ENCODE assay signal across 17 cellular contexts in the genomic region with DNA sequence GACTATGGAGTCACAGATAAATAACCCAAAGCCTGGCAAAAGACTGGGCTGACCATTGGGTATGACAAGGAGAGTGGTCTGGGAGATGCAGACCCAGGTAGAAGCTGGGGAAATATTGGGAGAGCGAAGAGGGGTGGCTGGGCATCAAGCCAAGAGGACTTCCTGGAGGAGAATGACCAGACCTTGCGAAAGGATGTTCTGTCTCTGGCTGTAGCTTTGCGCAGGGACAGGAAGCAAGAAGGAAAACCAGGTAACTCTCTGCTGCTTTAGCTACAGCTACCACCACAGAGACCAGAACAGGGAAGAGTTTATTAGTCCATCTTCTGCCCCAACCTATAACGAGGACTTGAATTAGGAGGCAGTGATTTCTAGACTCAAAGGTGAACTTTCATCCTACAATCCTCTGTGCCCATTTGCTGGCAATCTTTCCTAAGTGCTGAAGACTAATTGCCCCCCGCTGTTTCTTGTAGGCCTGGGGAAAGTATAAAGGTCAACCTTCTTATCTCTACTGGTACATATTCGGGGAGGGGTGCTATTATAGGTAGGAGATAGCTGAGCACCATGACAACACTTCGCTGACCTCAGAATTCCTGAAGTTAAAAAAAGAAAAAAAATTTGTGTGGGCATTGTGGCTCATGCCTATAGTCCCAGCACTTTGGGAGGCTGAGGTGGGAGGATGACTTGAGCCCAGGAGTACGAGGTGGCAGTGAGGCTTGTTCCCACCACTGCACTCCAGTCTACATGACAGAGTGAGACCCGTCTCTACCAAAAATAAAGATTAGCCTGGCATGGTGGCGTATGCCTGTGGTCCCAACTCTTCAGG. TPM values are rescaled to one million over a fixed set of nuclear protein-coding genes. Genes with fewer than 3 reads are reported as not detected.
DNase-seq lines count a peak whose midpoint lies in the region; ATAC-seq and TF ChIP-seq lines count a peak whose summit lies in the region.
"Had no signal": no experiment of that assay in that cellular context is flagged by ENCODE, and none has a peak within 500 bp of the region (broad histone marks: within the 10 kb centered on the region; RNA-seq: fewer than 3 reads in every experiment).

No MANE protein-coding gene starts in this region.

- H3K27ac Mint-ChIP-seq in endodermal cell = peak overlapping the region; percentile 19
- peak overlapping the region; percentile 46 for H3K27ac Mint-ChIP-seq in progenitor cell of endocrine pancreas

- no peak overlapping the region for H3K9ac ChIP-seq in endodermal cell (ENCODE audit: extremely low read depth, low read length, poor library complexity, severe bottlenecking)
- H3K9ac ChIP-seq: BLaER1 treated with 17β-estradiol and CSF1 and Interleukin-3, amounts not matched to agents 10 nM and 100 nM had no signal

- H3K4me3 Mint-ChIP-seq in endodermal cell = no peak overlapping the region
- H3K4me3 Mint-ChIP-seq in progenitor cell of endocrine pancreas (ENCODE audit: low read depth) = no peak overlapping the region
- H3K4me3 Mint-ChIP-seq: H9 had no signal

- peaks cover 2% of the 10 kb centered on the region for H3K4me1 ChIP-seq in endodermal cell (ENCODE audit: control insufficient read depth, insufficient read depth, low read length)

- H3K36me3 Mint-ChIP-seq in endodermal cell (ENCODE audit: low read depth) = no peaks in the 10 kb centered on the region
- H3K36me3 Mint-ChIP-seq in progenitor cell of endocrine pancreas (ENCODE audit: insufficient read depth) = no peaks in the 10 kb centered on the region

- DNase-seq in DMS53 (lab: John Stamatoyannopoulos, UW) (peak; percentile 24), DMS53 treated with DMSO at 0.1 percent for 48 hours (lab: John Stamatoyannopoulos, UW; ENCODE audit: unreplicated experiment) (no peak), LoVo (ENCODE audit: low spot score) (peak; percentile 83), endodermal cell (no peak), progenitor cell of endocrine pancreas (ENCODE audit: low spot score, unreplicated experiment) (no peak), sciatic nerve (ENCODE audit: low spot score) (no peak), anterior cingulate cortex (lab: John Stamatoyannopoulos, UW) (no peak)
- DNase-seq: DMS 273 treated with DMSO at 0.1 percent for 48 hours, H9, IMR-90, MV-4-11, NCI-H1436, NCI-H2081 treated with DMSO at 0.1 percent for 48 hours, NCI-H526 had no signal

- H3K27me3 ChIP-seq in endodermal cell (ENCODE audit: control insufficient read depth, insufficient read depth, low read length, poor library complexity, severe bottlenecking) = no peaks in the 10 kb centered on the region
- H3K27me3 ChIP-seq: BLaER1 treated with 17β-estradiol and CSF1 and Interleukin-3, amounts not matched to agents 10 nM and 100 nM had no signal

- no peak overlapping the region for H3K27ac ChIP-seq in endodermal cell (ENCODE audit: low read depth, low read length)
- H3K27ac ChIP-seq: 22Rv1; BLaER1 treated with 17β-estradiol and CSF1 and Interleukin-3, amounts not matched to agents 10 nM and 100 nM had no signal

- H3K36me3 ChIP-seq in endodermal cell (ENCODE audit: control insufficient read depth, insufficient read depth, low read length) = no peaks in the 10 kb centered on the region
- H3K36me3 ChIP-seq: BLaER1 treated with 17β-estradiol and CSF1 and Interleukin-3, amounts not matched to agents 10 nM and 100 nM had no signal

- TF ChIP-seq CTCF in endodermal cell (conservative IDR thresholded peaks at IDR 0.05) (no peak), progenitor cell of endocrine pancreas (IDR thresholded peaks at IDR 0.05; ENCODE audit: unreplicated experiment) (no peak)

- ATAC-seq in sciatic nerve (no peak), HG02678 (IDR thresholded peaks at IDR 0.05; ENCODE audit: unreplicated experiment) (no peak)

- H3K4me1 Mint-ChIP-seq in endodermal cell (peaks cover 27% of the 10 kb centered on the region), progenitor cell of endocrine pancreas (ENCODE audit: low read depth) (peaks cover 51% of the 10 kb centered on the region)

- no peak overlapping the region for H3K4me3 ChIP-seq in endodermal cell (ENCODE audit: low read length)
- H3K4me3 ChIP-seq: BLaER1 treated with 17β-estradiol and CSF1 and Interleukin-3, amounts not matched to agents 10 nM and 100 nM had no signal

- intact Hi-C loops in sciatic nerve (cut with DNase I) = no loop called here

- H3K9me3 Mint-ChIP-seq in endodermal cell (no peaks in the 10 kb centered on the region), progenitor cell of endocrine pancreas (ENCODE audit: low read depth) (no peaks in the 10 kb centered on the region)
- H3K9me3 Mint-ChIP-seq: H9 had no signal

- 77 to 78% methylated on average over 6 to 10 of the region's 10 CpGs for WGBS in endodermal cell (ENCODE audit: insufficient coverage in 1 of 2, insufficient read length in 1 of 2), 2 experiments

- no peaks in the 10 kb centered on the region for H3K27me3 Mint-ChIP-seq in endodermal cell (ENCODE audit: insufficient read depth)
- H3K27me3 Mint-ChIP-seq in progenitor cell of endocrine pancreas = peaks cover 7% of the 10 kb centered on the region

- H3K9me3 ChIP-seq in endodermal cell (ENCODE audit: control insufficient read depth, low read length) = no peaks in the 10 kb centered on the region
- H3K9me3 ChIP-seq: BLaER1 treated with 17β-estradiol and CSF1 and Interleukin-3, amounts not matched to agents 10 nM and 100 nM had no signal

RNA-seq across cellular contexts. Expression of gene KIFC3, which starts 19.1 kb away (rescaled TPM):
- total RNA-seq in endodermal cell = 10 to 100 TPM; 39.2 to 39.3 TPM
- polyA plus RNA-seq in endodermal cell (2013, experiment 1 of 2) = 18.0 TPM
- polyA plus RNA-seq in endodermal cell (2013, experiment 2 of 2) = 22.9 TPM
- total RNA-seq in progenitor cell of endocrine pancreas = 27.6 and 34.5 TPM in 2 replicates
- 94.3 TPM for total RNA-seq in sciatic nerve

Comparison
In these comparisons a context has a peak if more than half of its experiments do, and no peak if none do; other contexts are left out.
1. DNase-seq: peak in DMS53 (single experiment) and LoVo (single experiment); none in DMS53 treated with DMSO at 0.1 percent for 48 hours (single experiment), endodermal cell (single experiment), progenitor cell of endocrine pancreas (single experiment), sciatic nerve (single experiment) and anterior cingulate cortex (0 of 58).